In genomic region chr2:179049546-179050311, GRCh38 we compare ENCODE assay signal across 10 cellular contexts. TPM values are rescaled to one million over a fixed set of nuclear protein-coding genes. Genes with fewer than 3 reads are reported as not detected.
DNase-seq lines count a peak whose midpoint lies in the region; ATAC-seq, FAIRE-seq and TF ChIP-seq lines count a peak whose summit lies in the region.
"Had no signal": no experiment of that assay in that cellular context is flagged by ENCODE, and none has a peak within 500 bp of the region (broad histone marks: within the 10 kb centered on the region; RNA-seq: fewer than 3 reads in every experiment).

Gene CCDC141, minus strand, starts transcription at chr2:179050137. Its CDS starts 196 bp downstream, at chr2:179049941.

- peak within 1 kb of the TSS; percentile 19 for H3K9ac ChIP-seq in mucosa of stomach (ENCODE audit: low read length)

- DNase-seq in GM12892 (ENCODE audit: insufficient read length) (no peak), HuH-7 (ENCODE audit: low spot score) (peak; percentile 26), BE2C (no peak), foreskin keratinocyte (no peak), NCI-H1417 treated with DMSO at 0.1 percent for 48 hours (lab: John Stamatoyannopoulos, UW) (no peak)
- peak; percentile 44 for DNase-seq in activated naive CD8-positive, alpha-beta T cell treated with anti-CD3 and anti-CD28 coated beads, Interleukin-2, amount 10 ng/mL, durations not matched to agents 7 days and 5 days

- peak within 1 kb of the TSS; percentile 94 for H3K27ac Mint-ChIP-seq in activated naive CD8-positive, alpha-beta T cell treated with anti-CD3 and anti-CD28 coated beads, Interleukin-2, amount 10 ng/mL, durations not matched to agents 7 days and 5 days

- no peak within 1 kb of the TSS for H3K27ac ChIP-seq in foreskin keratinocyte
- H3K27ac ChIP-seq: epithelial cell of prostate had no signal

- H3K27me3 Mint-ChIP-seq in activated naive CD8-positive, alpha-beta T cell treated with anti-CD3 and anti-CD28 coated beads, Interleukin-2, amount 10 ng/mL, durations not matched to agents 7 days and 5 days: no peaks in the 10 kb centered on the region

- peak; percentile 96 for FAIRE-seq in GM12892 (lab: Jason Lieb, UNC)

- H3K27me3 ChIP-seq in mucosa of stomach (ENCODE audit: control insufficient read depth, insufficient read depth, low read length): no peaks in the 10 kb centered on the region
- no peaks in the 10 kb centered on the region for H3K27me3 ChIP-seq in BE2C
- no peaks in the 10 kb centered on the region for H3K27me3 ChIP-seq in foreskin keratinocyte

- H3K4me1 ChIP-seq in mucosa of stomach (ENCODE audit: control insufficient read depth, insufficient read depth, low read length) (peaks cover 7% of the 10 kb centered on the region), BE2C (no peaks in the 10 kb centered on the region), foreskin keratinocyte (no peaks in the 10 kb centered on the region)

- H3K36me3 ChIP-seq in mucosa of stomach (ENCODE audit: control insufficient read depth, insufficient read depth, low read length) (no peaks in the 10 kb centered on the region), BE2C (no peaks in the 10 kb centered on the region)

- ATAC-seq in GM21528 (IDR thresholded peaks at IDR 0.05; ENCODE audit: low FRiP score, unreplicated experiment): peak; percentile 74
- ATAC-seq in activated naive CD8-positive, alpha-beta T cell treated with anti-CD3 and anti-CD28 coated beads, Interleukin-2, amount 10 ng/mL, durations not matched to agents 7 days and 5 days (ENCODE audit: low read depth): peak; percentile 75
- ATAC-seq in foreskin keratinocyte: no peak

- peak within 1 kb of the TSS; percentile 88 for H3K4me3 Mint-ChIP-seq in activated naive CD8-positive, alpha-beta T cell treated with anti-CD3 and anti-CD28 coated beads, Interleukin-2, amount 10 ng/mL, durations not matched to agents 7 days and 5 days

- H3K4me1 Mint-ChIP-seq in activated naive CD8-positive, alpha-beta T cell treated with anti-CD3 and anti-CD28 coated beads, Interleukin-2, amount 10 ng/mL, durations not matched to agents 7 days and 5 days: peaks cover 33% of the 10 kb centered on the region

- TF ChIP-seq CTCF in BE2C (IDR thresholded peaks at IDR 0.05; ENCODE audit: low read depth, low read length) (no peak), foreskin keratinocyte (conservative IDR thresholded peaks at IDR 0.05) (no peak)

- peak; percentile 35; the same call in 1 of the 2 replicates for TF ChIP-seq POLR2A in GM12892 (IDR thresholded peaks at IDR 0.05; ENCODE audit: low read depth, low read length)

- no peaks in the 10 kb centered on the region for H3K9me3 ChIP-seq in mucosa of stomach (ENCODE audit: control insufficient read depth, low read length)
- no peaks in the 10 kb centered on the region for H3K9me3 ChIP-seq in BE2C

- H3K9me3 Mint-ChIP-seq in activated naive CD8-positive, alpha-beta T cell treated with anti-CD3 and anti-CD28 coated beads, Interleukin-2, amount 10 ng/mL, durations not matched to agents 7 days and 5 days: no peaks in the 10 kb centered on the region

- H3K4me3 ChIP-seq in mucosa of stomach (ENCODE audit: low read length) (no peak within 1 kb of the TSS), BE2C (ENCODE audit: low read depth, low read length) (no peak within 1 kb of the TSS)

- peaks cover 17% of the 10 kb centered on the region for H3K36me3 Mint-ChIP-seq in activated naive CD8-positive, alpha-beta T cell treated with anti-CD3 and anti-CD28 coated beads, Interleukin-2, amount 10 ng/mL, durations not matched to agents 7 days and 5 days

- POLR2A ChIA-PET in activated naive CD8-positive, alpha-beta T cell treated with anti-CD3 and anti-CD28 coated beads, Interleukin-2, amount 10 ng/mL, durations not matched to agents 7 days and 5 days (lab: Charles Lee): interaction anchor here (0.5 to 3.5 kb wide), 10 partner anchors 8 to 982 kb away, joined by 3 to 22 read pairs (median 3); no protein-coding TSS in a partner anchor

RNA-seq across cellular contexts. Expression of gene CCDC141, which starts in this region (rescaled TPM):
- 2.4 TPM for polyA plus RNA-seq in GM12892 (2012; ENCODE audit: missing spikeins)
- 10 to 100 TPM; 11.8 to 15.0 TPM for total RNA-seq in activated naive CD8-positive, alpha-beta T cell treated with anti-CD3 and anti-CD28 coated beads, Interleukin-2, amount 10 ng/mL, durations not matched to agents 7 days and 5 days
- 0.06 TPM for polyA plus RNA-seq in BE2C (2012; ENCODE audit: insufficient read depth, insufficient read length, low read depth)
- total RNA-seq in foreskin keratinocyte: not detected in 2 replicates
- not detected in 2 replicates for polyA plus RNA-seq in foreskin keratinocyte
- total RNA-seq: HT1080 had no signal

Comparison
In these comparisons a context has a peak if more than half of its experiments do, and no peak if none do; other contexts are left out.
1. RNA of gene CCDC141 (total RNA-seq): 11.8 to 15.0 TPM in activated naive CD8-positive, alpha-beta T cell treated with anti-CD3 and anti-CD28 coated beads, Interleukin-2, amount 10 ng/mL, durations not matched to agents 7 days and 5 days; not detected in foreskin keratinocyte; every median in the first group is over 10 times any median in the second.
2. DNase-seq: peak in HuH-7 (single experiment) and activated naive CD8-positive, alpha-beta T cell treated with anti-CD3 and anti-CD28 coated beads, Interleukin-2, amount 10 ng/mL, durations not matched to agents 7 days and 5 days (single experiment); none in GM12892 (single experiment), BE2C (single experiment), foreskin keratinocyte (0 of 2) and NCI-H1417 treated with DMSO at 0.1 percent for 48 hours (single experiment).